In the genomic region with DNA sequence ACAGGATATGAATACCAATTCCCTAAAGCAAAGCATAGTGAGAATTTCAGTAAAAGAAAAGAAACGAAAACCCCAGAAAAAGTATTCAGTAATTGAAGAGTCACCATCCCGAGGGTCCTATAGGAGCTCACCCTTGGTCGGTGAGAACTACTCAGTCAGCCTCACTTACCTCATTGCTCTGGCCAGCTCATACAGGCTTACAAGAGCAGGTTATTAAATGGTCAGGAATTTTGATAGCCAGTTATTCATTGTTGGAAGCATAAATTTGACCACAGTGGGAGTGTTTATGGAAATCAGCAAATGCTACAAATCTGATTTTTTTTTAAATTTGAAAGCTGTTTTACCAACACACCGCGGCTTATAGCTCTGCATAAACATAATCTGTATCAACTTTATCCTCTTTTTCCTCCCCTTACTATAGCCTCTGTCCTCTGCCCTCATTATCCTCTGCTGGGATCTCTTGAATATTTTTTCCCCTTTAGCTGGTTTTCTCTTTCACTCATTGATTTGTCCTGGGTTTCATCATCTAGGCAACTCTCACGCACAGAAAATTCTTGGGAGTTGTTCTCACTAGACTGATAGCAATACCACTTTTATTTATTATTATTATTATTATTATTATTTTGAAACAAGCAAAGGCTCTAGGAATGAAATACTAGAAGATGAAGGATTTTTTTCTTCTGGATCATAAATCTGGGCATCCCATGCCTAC, we compare ENCODE assay signal across 11 cellular contexts. TPM values are rescaled to one million over a fixed set of nuclear protein-coding genes. Genes with fewer than 3 reads are reported as not detected.
A peak's percentile ranks its signal among the peaks of the same experiment; 100 is the strongest.
DNase-seq lines count a peak whose midpoint lies in the region; ATAC-seq and TF ChIP-seq lines count a peak whose summit lies in the region.
"Had no signal": no experiment of that assay in that cellular context is flagged by ENCODE, and none has a peak within 500 bp of the region (broad histone marks: within the 10 kb centered on the region; RNA-seq: fewer than 3 reads in every experiment).

No MANE protein-coding gene starts in this region.

- peak overlapping the region; percentile 78 for H3K27ac Mint-ChIP-seq in type B pancreatic cell
- H3K27ac Mint-ChIP-seq: IgD-negative memory B cell had no signal

- WGBS in heart left ventricle, 4 donors = 66 to 69% (median 68%) methylated on average over 6 of the region's 6 CpGs
- WGBS in right lobe of liver (ENCODE audit: insufficient coverage, low coverage, low lambda C conversion rate, missing lambda C conversion rate) = 52% methylated on average over 6 of the region's 6 CpGs

- H3K4me3 Mint-ChIP-seq in type B pancreatic cell = no peak overlapping the region
- H3K4me3 Mint-ChIP-seq: IgD-negative memory B cell had no signal

- H3K4me3 ChIP-seq in heart left ventricle (no peak overlapping the region), brain microvascular endothelial cell (ENCODE audit: low read depth, low read length) (no peak overlapping the region), right lobe of liver (no peak overlapping the region)

- H3K9me3 Mint-ChIP-seq in type B pancreatic cell = no peaks in the 10 kb centered on the region
- H3K9me3 Mint-ChIP-seq: IgD-negative memory B cell had no signal

- no peak for DNase-seq in heart left ventricle
- DNase-seq in Right ventricle myocardium superior = no peak
- peak; percentile 91 for DNase-seq in brain microvascular endothelial cell
- no peak for DNase-seq in right lobe of liver
- no peak for DNase-seq in type B pancreatic cell (ENCODE audit: extremely low spot score, unreplicated experiment)
- no peak for DNase-seq in NCI-H1436 (lab: John Stamatoyannopoulos, UW)
- no peak for DNase-seq in SKM-1 treated with dmso at 0.1 percent for 144 hours (lab: John Stamatoyannopoulos, UW; ENCODE audit: unreplicated experiment)
- DNase-seq in activated CD4-positive, alpha-beta T cell treated with anti-CD3 and anti-CD28 coated beads for 1 hour = no peak

- peaks cover 22% of the 10 kb centered on the region for H3K4me1 Mint-ChIP-seq in type B pancreatic cell (ENCODE audit: unreplicated experiment)
- H3K4me1 Mint-ChIP-seq: IgD-negative memory B cell had no signal

- H3K27me3 ChIP-seq in heart left ventricle = no peaks in the 10 kb centered on the region
- no peaks in the 10 kb centered on the region for H3K27me3 ChIP-seq in brain microvascular endothelial cell (replicated peaks)
- no peaks in the 10 kb centered on the region for H3K27me3 ChIP-seq in right lobe of liver
- H3K27me3 ChIP-seq: neutrophil had no signal

- H3K4me1 ChIP-seq in heart left ventricle = peaks cover 3 to 67% (median 46%) of the 10 kb centered on the region in 12 donors
- peaks cover 0 to 44% (median 18%) of the 10 kb centered on the region in 4 donors for H3K4me1 ChIP-seq in right lobe of liver

- intact Hi-C loops in heart left ventricle (cut with DNase I) (no loop called here), Right ventricle myocardium superior (cut with DNase I) (no loop called here), right lobe of liver (cut with DNase I) (no loop called here)

- in situ Hi-C loops in brain microvascular endothelial cell (cut with HindIII; ENCODE audit: low pct_ligation_motif_present, low sequenced_read_pairs) = no loop called here

- TF ChIP-seq CTCF in heart left ventricle (IDR thresholded peaks at IDR 0.05) = no peak
- no peak for TF ChIP-seq CTCF in brain microvascular endothelial cell (IDR thresholded peaks at IDR 0.05; ENCODE audit: low read depth, low read length, missing control alignments)
- no peak for TF ChIP-seq CTCF in right lobe of liver (IDR thresholded peaks at IDR 0.05)
- no peak for TF ChIP-seq CTCF in type B pancreatic cell (conservative IDR thresholded peaks at IDR 0.05)

- H3K9me3 ChIP-seq in heart left ventricle (no peaks in the 10 kb centered on the region), right lobe of liver (no peaks in the 10 kb centered on the region)
- H3K9me3 ChIP-seq: neutrophil had no signal

- ATAC-seq in heart left ventricle = peak in 3 of 4 donors; percentile 6 to 70 (median 10)
- ATAC-seq in Right ventricle myocardium superior (ENCODE audit: poor library complexity) = no peak
- ATAC-seq in right lobe of liver = peak; percentile 26 to 41 (median 32)

- no peaks in the 10 kb centered on the region for H3K36me3 Mint-ChIP-seq in type B pancreatic cell
- H3K36me3 Mint-ChIP-seq: IgD-negative memory B cell had no signal

- no peak for TF ChIP-seq POLR2A in heart left ventricle (IDR thresholded peaks at IDR 0.05)
- no peak for TF ChIP-seq POLR2A in right lobe of liver (IDR thresholded peaks at IDR 0.05)

- no peaks in the 10 kb centered on the region for H3K27me3 Mint-ChIP-seq in type B pancreatic cell

- H3K27ac ChIP-seq in heart left ventricle = peak overlapping the region; percentile 51 to 87 (median 80)
- H3K27ac ChIP-seq in brain microvascular endothelial cell = peak overlapping the region; percentile 99
- peak overlapping the region; percentile 46 to 55 (median 49) for H3K27ac ChIP-seq in right lobe of liver
- H3K27ac ChIP-seq: neutrophil had no signal

- H3K36me3 ChIP-seq in heart left ventricle = no peaks in the 10 kb centered on the region
- no peaks in the 10 kb centered on the region for H3K36me3 ChIP-seq in brain microvascular endothelial cell (replicated peaks)
- no peaks in the 10 kb centered on the region for H3K36me3 ChIP-seq in right lobe of liver
- H3K36me3 ChIP-seq: neutrophil had no signal

RNA-seq across cellular contexts. Expression of a gene that starts 11.1 kb away (rescaled TPM):
- total RNA-seq in heart left ventricle = 10 to 100 TPM in 3 of 9 donors, 1 to 10 TPM in 6; 1.8 to 33.6 (median 5.9) TPM
- polyA plus RNA-seq in heart left ventricle = 1 to 10 TPM; 8.4 to 9.0 TPM
- 7.4 TPM for total RNA-seq in Right ventricle myocardium superior
- 100 to 1,000 TPM in 5 of 6 experiments, 10 to 100 TPM in 1; 34.8 to 333 (median 143) TPM for total RNA-seq in right lobe of liver
- total RNA-seq in type B pancreatic cell (ENCODE audit: low replicate concordance) = 5.4 and 6.6 TPM in 2 replicates
- total RNA-seq: A673 had no signal
- polyA plus RNA-seq: IgD-negative memory B cell had no signal

RNA-seq across cellular contexts. Expression of a gene that starts 47.9 kb away (rescaled TPM):
- 10 to 100 TPM in 6 of 9 donors, 1 to 10 TPM in 3; 8.2 to 16.4 (median 12.6) TPM for total RNA-seq in heart left ventricle
- polyA plus RNA-seq in heart left ventricle = 10 to 100 TPM in 1 of 2 donors, 1 to 10 TPM in 1; 6.8 to 11.5 TPM
- 9.1 TPM for total RNA-seq in Right ventricle myocardium superior
- total RNA-seq in right lobe of liver = 10 to 100 TPM; 18.8 to 45.5 (median 26.5) TPM
- total RNA-seq in type B pancreatic cell (ENCODE audit: low replicate concordance) = 11.2 and 14.6 TPM in 2 replicates

Comparison
In these comparisons a context has a peak if more than half of its experiments do, and no peak if none do; other contexts are left out.
1. H3K27ac ChIP-seq: peak in every context shown above with its lines; median percentile 99 in brain microvascular endothelial cell; 80 in heart left ventricle; 49 in right lobe of liver.